Comparison of ENCODE assay signal across 8 cellular contexts in the genomic region with DNA sequence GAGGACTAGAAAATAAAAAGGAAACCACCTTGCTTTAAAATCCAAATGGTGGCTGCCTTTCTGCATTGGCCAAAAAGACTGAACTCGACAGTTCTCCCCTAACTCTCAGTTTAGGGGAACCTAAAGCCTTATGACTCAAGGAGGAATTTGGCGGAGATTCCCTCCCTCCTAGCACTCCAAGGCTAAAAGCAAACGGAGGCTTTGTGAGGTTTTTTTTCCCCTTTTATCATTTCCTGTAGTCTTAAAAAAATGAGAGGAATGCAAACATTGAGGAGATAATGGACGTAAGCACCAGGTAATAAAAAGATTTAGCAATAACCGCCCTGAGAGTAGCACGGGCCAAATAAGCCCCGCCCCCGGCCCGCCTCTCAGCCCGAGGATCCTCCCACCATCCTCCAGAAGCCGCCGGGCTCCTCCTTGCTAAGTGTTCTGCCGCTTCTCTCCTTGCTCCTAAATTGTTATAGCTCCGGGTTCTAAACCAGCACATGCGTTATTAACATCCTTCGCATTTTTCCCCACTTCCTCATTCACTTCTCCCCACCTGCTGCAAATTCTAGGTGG. TPM values are rescaled to one million over a fixed set of nuclear protein-coding genes. Genes with fewer than 3 reads are reported as not detected.
DNase-seq lines count a peak whose midpoint lies in the region; ATAC-seq and TF ChIP-seq lines count a peak whose summit lies in the region.

No MANE protein-coding gene starts in this region.

- H3K4me1 Mint-ChIP-seq in H9, result peaks cover 37 to 42% of the 10 kb centered on the region in 2 experiments

- no peaks in the 10 kb centered on the region for H3K9me3 ChIP-seq in H9 (ENCODE audit: control insufficient read depth, low read depth, low read length)
- H3K9me3 ChIP-seq in Peyer's patch, result no peaks in the 10 kb centered on the region
- no peaks in the 10 kb centered on the region for H3K9me3 ChIP-seq in gastroesophageal sphincter
- no peaks in the 10 kb centered on the region for H3K9me3 ChIP-seq in ovary
- no peaks in the 10 kb centered on the region for H3K9me3 ChIP-seq in tibial nerve

- H3K27ac Mint-ChIP-seq in H9, result no peak overlapping the region; a peak in 1 of 7 replicates

- no peaks in the 10 kb centered on the region for H3K79me1 ChIP-seq in H9 (ENCODE audit: insufficient read depth, low read depth, low read length, poor library complexity, severe bottlenecking)

- no peak overlapping the region for H2BK20ac ChIP-seq in H9 (ENCODE audit: low read depth, low read length, poor library complexity, severe bottlenecking)

- H3K79me2 ChIP-seq in H9 (ENCODE audit: insufficient read depth, low read length), result no peaks in the 10 kb centered on the region

- no peak for TF ChIP-seq CTCF in H9 (conservative IDR thresholded peaks at IDR 0.05)
- no peak for TF ChIP-seq CTCF in Peyer's patch (IDR thresholded peaks at IDR 0.05)
- no peak for TF ChIP-seq CTCF in gastroesophageal sphincter (IDR thresholded peaks at IDR 0.05)
- TF ChIP-seq CTCF in ovary (IDR thresholded peaks at IDR 0.05), result no peak
- TF ChIP-seq CTCF in tibial nerve (IDR thresholded peaks at IDR 0.05), result no peak

- peak; percentile 87 for ATAC-seq in gastroesophageal sphincter
- ATAC-seq in HG03432 (IDR thresholded peaks at IDR 0.05; ENCODE audit: unreplicated experiment), result no peak

- no peak overlapping the region for H3K9ac ChIP-seq in H9 (ENCODE audit: extremely low read depth, insufficient read length, low read length)

- H2AFZ ChIP-seq in H9 (ENCODE audit: low read length), result no peak overlapping the region

- intact Hi-C loops in ovary (cut with DNase I), result no loop called here

- no peak overlapping the region for H4K91ac ChIP-seq in H9 (ENCODE audit: insufficient read length, low read depth, low read length)

- no peak overlapping the region for H3K4ac ChIP-seq in H9 (ENCODE audit: low read depth, low read length)

- H3K23me2 ChIP-seq in H9 (ENCODE audit: insufficient read length, low read depth, low read length, poor library complexity, severe bottlenecking), result no peaks in the 10 kb centered on the region

- TF ChIP-seq EP300 in gastroesophageal sphincter (IDR thresholded peaks at IDR 0.05) (no peak), ovary (IDR thresholded peaks at IDR 0.05) (no peak), tibial nerve (IDR thresholded peaks at IDR 0.05) (peak; percentile 11 to 29)

- no peaks in the 10 kb centered on the region for H3K27me3 ChIP-seq in H9 (ENCODE audit: insufficient read depth, low read length)
- no peaks in the 10 kb centered on the region for H3K27me3 ChIP-seq in Peyer's patch
- H3K27me3 ChIP-seq in gastroesophageal sphincter, result no peaks in the 10 kb centered on the region
- no peaks in the 10 kb centered on the region for H3K27me3 ChIP-seq in ovary
- no peaks in the 10 kb centered on the region for H3K27me3 ChIP-seq in tibial nerve

- no peak overlapping the region for H2AK5ac ChIP-seq in H9 (ENCODE audit: insufficient read length, low read length)

- no peaks in the 10 kb centered on the region; a peak in 1 of 5 replicates for H3K9me3 Mint-ChIP-seq in H9

- H3K4me2 ChIP-seq in H9 (ENCODE audit: insufficient read depth, insufficient read length, low read length), result no peak overlapping the region

- no peak overlapping the region for H2BK120ac ChIP-seq in H9 (ENCODE audit: low read depth, low read length, poor library complexity, severe bottlenecking)

- H3K56ac ChIP-seq in H9 (ENCODE audit: insufficient read length, low read depth, low read length), result no peak overlapping the region

- peaks cover 10% of the 10 kb centered on the region for H3K27me3 Mint-ChIP-seq in H9 (ENCODE audit: low read depth)

- H2BK5ac ChIP-seq in H9 (ENCODE audit: insufficient read length, low read length), result no peak overlapping the region

- H3K4me3 Mint-ChIP-seq in H9, result no peak overlapping the region; a peak in 1 of 5 replicates

- WGBS in H9 (ENCODE audit: extremely low coverage, insufficient read length, low lambda C conversion rate), result no CpG with 5 or more reads among the region's 16 CpGs
- WGBS in gastroesophageal sphincter (ENCODE audit: low coverage in 1 of 2), 2 donors, result 0 to 4% methylated on average over 13 to 16 of the region's 16 CpGs
- WGBS in ovary, 3 donors, result 2 to 4% (median 3%) methylated on average over 16 of the region's 16 CpGs
- 6 to 7% methylated on average over 16 of the region's 16 CpGs for WGBS in tibial nerve, 2 donors

- H3K14ac ChIP-seq in H9 (ENCODE audit: insufficient read depth, low read length), result no peak overlapping the region

- H3K18ac ChIP-seq in H9 (ENCODE audit: insufficient read length, low read depth, low read length), result no peak overlapping the region

- H3K36me3 ChIP-seq in Peyer's patch (no peaks in the 10 kb centered on the region), gastroesophageal sphincter (no peaks in the 10 kb centered on the region), ovary (no peaks in the 10 kb centered on the region), tibial nerve (no peaks in the 10 kb centered on the region)

- H4K5ac ChIP-seq in H9 (ENCODE audit: insufficient read length, low read depth, low read length), result no peak overlapping the region

- H3K23ac ChIP-seq in H9 (ENCODE audit: insufficient read length, low read depth, low read length), result no peak overlapping the region

- no peaks in the 10 kb centered on the region for H3K36me3 Mint-ChIP-seq in H9 (ENCODE audit: insufficient read depth in 1 of 3, low read depth in 3 of 3)

- no peak overlapping the region for H3K4me3 ChIP-seq in Peyer's patch
- H3K4me3 ChIP-seq in gastroesophageal sphincter, result peak overlapping the region in 1 of 2 donors; percentile 18
- H3K4me3 ChIP-seq in ovary, result no peak overlapping the region
- peak overlapping the region in 2 of 4 donors; percentile 4 to 25 for H3K4me3 ChIP-seq in tibial nerve

- H2BK12ac ChIP-seq in H9 (ENCODE audit: insufficient read length, low read depth, low read length), result no peak overlapping the region

- 0 out of 2 replicates have a peak, but pooled peaks cover 2% of the 10 kb centered on the region for H3K4me1 ChIP-seq in H9 (ENCODE audit: insufficient read depth, low read length)
- peaks cover 0 to 42% (median 7%) of the 10 kb centered on the region in 4 donors for H3K4me1 ChIP-seq in Peyer's patch
- H3K4me1 ChIP-seq in gastroesophageal sphincter, result peaks cover 0 to 47% (median 19%) of the 10 kb centered on the region in 3 donors
- peaks cover 3% of the 10 kb centered on the region for H3K4me1 ChIP-seq in ovary (ENCODE audit: insufficient read depth)
- H3K4me1 ChIP-seq in tibial nerve, result peaks cover 0 to 47% (median 22%) of the 10 kb centered on the region in 4 donors

- TF ChIP-seq POLR2A in Peyer's patch (IDR thresholded peaks at IDR 0.05), result no peak
- no peak for TF ChIP-seq POLR2A in gastroesophageal sphincter (IDR thresholded peaks at IDR 0.05)
- TF ChIP-seq POLR2A in ovary (IDR thresholded peaks at IDR 0.05), result no peak
- TF ChIP-seq POLR2A in tibial nerve (IDR thresholded peaks at IDR 0.05), result no peak

- H3K27ac ChIP-seq in H9 (ENCODE audit: insufficient read length, low read depth, low read length) (no peak overlapping the region), Peyer's patch (peak overlapping the region in 1 of 4 donors; percentile 15), gastroesophageal sphincter (no peak overlapping the region), ovary (no peak overlapping the region), tibial nerve (peak overlapping the region in 2 of 4 donors; percentile 52 to 61)

- no peak overlapping the region for H2BK15ac ChIP-seq in H9 (ENCODE audit: low read depth, low read length)

- no peak overlapping the region for H4K8ac ChIP-seq in H9 (replicated peaks; ENCODE audit: insufficient read length, low read depth, low read length)

- no peaks in the 10 kb centered on the region for H4K20me1 ChIP-seq in H9 (ENCODE audit: control insufficient read depth, insufficient read depth, insufficient read length)

- H3T11ph ChIP-seq in H9 (ENCODE audit: low read length), result no peak overlapping the region

- DNase-seq in AG20443 (ENCODE audit: low spot score), result peak; percentile 93
- DNase-seq in H9, result peak; percentile 79
- peak; percentile 60 to 90 (median 88) for DNase-seq in Peyer's patch
- peak; percentile 47 for DNase-seq in activated gamma-delta T cell (lab: John Stamatoyannopoulos, UW)
- DNase-seq in ovary, result peak; percentile 72 to 85 (median 79)
- DNase-seq in tibial nerve (ENCODE audit: low spot score in 2 of 2), result peak; percentile 64 to 72

RNA-seq across cellular contexts. Expression of a gene that starts 5.8 kb away (rescaled TPM):
- total RNA-seq in H9 (2021) (3.5 and 5.0 TPM in 2 replicates), Peyer's patch (100 to 1,000 TPM in 3 of 4 donors, 10 to 100 TPM in 1; 29.7 to 530 (median 272) TPM), gastroesophageal sphincter (10 to 100 TPM; 17.4 to 78.4 (median 36.2) TPM), ovary (10 to 100 TPM; 21.3 to 54.0 (median 37.5) TPM), tibial nerve (10 to 100 TPM; 50.9 to 87.0 (median 60.2) TPM)
- 10 to 100 TPM in 1 of 2 donors, 1 to 10 TPM in 1; 4.6 to 16.0 TPM for polyA plus RNA-seq in ovary
